ENCODE assay signal across 8 cellular contexts in genomic region chr14:37491076-37491475, GRCh38.
"Had no signal": no experiment of that assay in that cellular context is flagged by ENCODE, and none has a peak within 500 bp of the region (broad histone marks: within the 10 kb centered on the region; RNA-seq: fewer than 3 reads in every experiment).

No MANE protein-coding gene starts in this region.

- ATAC-seq: GM12878 had no signal

- FAIRE-seq: G401.6, GM12878, GM12891, GM12892, GM18507, GM19239 had no signal

- H3K4me3 ChIP-seq: GM12878 had no signal

- DNase-seq: GDM1, GF-D8 had no signal
